Comparison of ENCODE assay signal across 8 cellular contexts in the genomic region with DNA sequence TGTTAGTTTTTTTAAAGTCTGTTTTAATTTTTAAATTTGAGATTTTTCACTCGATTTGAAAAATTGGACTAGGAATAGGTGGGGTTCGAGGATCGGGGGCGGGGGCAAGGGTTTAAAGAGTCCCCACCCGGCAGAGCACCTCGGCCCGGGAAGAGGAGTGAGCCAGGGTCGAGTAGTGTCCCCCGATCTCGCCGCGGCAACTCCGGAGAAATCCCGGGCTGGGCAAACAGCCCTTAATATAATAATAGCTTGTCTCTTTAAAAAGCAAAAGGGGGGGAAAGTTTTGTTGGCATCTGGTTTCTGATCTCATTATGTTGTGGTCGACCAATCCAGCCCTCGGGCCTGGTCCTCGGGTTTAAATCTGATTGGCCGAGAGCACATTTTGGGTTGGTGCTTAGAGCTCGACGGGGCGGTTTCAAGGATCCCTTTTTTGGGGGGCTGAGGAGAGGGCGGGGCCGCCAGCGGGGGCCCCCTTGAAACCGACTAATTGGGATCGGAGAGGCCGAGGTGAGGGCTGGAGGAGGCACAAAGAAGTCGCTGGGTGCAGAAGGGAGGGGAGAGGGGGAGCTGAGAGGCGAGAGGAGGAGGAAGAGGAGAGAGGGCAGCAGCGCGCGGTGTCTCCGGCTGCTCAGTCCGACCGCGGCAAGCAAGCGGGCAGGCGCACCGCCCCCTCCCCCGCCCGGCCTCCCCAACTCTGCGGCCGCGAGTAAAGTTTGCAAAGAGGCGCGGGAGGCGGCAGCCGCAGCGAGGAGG. TPM values are rescaled to one million over a fixed set of nuclear protein-coding genes. Genes with fewer than 3 reads are reported as not detected.
A peak's percentile ranks its signal among the peaks of the same experiment; 100 is the strongest.
DNase-seq lines count a peak whose midpoint lies in the region; ATAC-seq, FAIRE-seq and TF ChIP-seq lines count a peak whose summit lies in the region.

A gene (plus strand): TSS at position 631 of the 753 bp plus-strand sequence. CDS start 205 bp downstream, outside the sequence.

- H3K9me3 ChIP-seq in AG04450 (ENCODE audit: control insufficient read depth, insufficient read depth, low read length) (peaks cover 12% of the 10 kb centered on the region; the same call in 1 of the 2 replicates), astrocyte (ENCODE audit: insufficient read depth, low read depth, low read length) (peaks cover 4% of the 10 kb centered on the region), right cardiac atrium (ENCODE audit: control insufficient read depth, low read length) (no peaks in the 10 kb centered on the region)

- intact Hi-C loops in right cardiac atrium (cut with DNase I): loop anchor here in 1 of 4 donors (10.0 kb wide), 1 partner anchor 68 kb away; no protein-coding TSS in a partner anchor

- H4K20me1 ChIP-seq in astrocyte (ENCODE audit: insufficient read depth, low read length): peaks cover 36% of the 10 kb centered on the region

- peaks cover 3% of the 10 kb centered on the region for H3K36me3 ChIP-seq in astrocyte (ENCODE audit: insufficient read depth, low read length)

- H3K27me3 Mint-ChIP-seq in astrocyte (ENCODE audit: low read depth, unreplicated experiment): no peaks in the 10 kb centered on the region
- no peaks in the 10 kb centered on the region for H3K27me3 Mint-ChIP-seq in progenitor cell of endocrine pancreas

- CTCF ChIA-PET in AG04450 (lab: Charles Lee): interaction anchor here (0.6 to 2.6 kb wide), 3 partner anchors 24 to 187 kb away, joined by 3 to 25 read pairs (median 3); no protein-coding TSS in a partner anchor

- TF ChIP-seq CTCF in AG04450 (IDR thresholded peaks at IDR 0.05; ENCODE audit: low read depth, low read length) (no peak), NB4 (IDR thresholded peaks at IDR 0.05; ENCODE audit: low read depth, low read length) (no peak), astrocyte (IDR thresholded peaks at IDR 0.05; ENCODE audit: insufficient read depth, low read depth, low read length) (no peak), progenitor cell of endocrine pancreas (IDR thresholded peaks at IDR 0.05; ENCODE audit: unreplicated experiment) (no peak)

- in situ Hi-C loops in SK-MEL-5 (cut with HindIII; ENCODE audit: low pct_unique_long_range_greater_than_20kb, low sequenced_read_pairs): no loop called here

- H3K27ac Mint-ChIP-seq in astrocyte (ENCODE audit: unreplicated experiment) (peak within 1 kb of the TSS; percentile 100), progenitor cell of endocrine pancreas (peak within 1 kb of the TSS; percentile 100)

- H3K27ac ChIP-seq in AG04450 (ENCODE audit: low read depth, low read length): peak within 1 kb of the TSS; percentile 99
- H3K27ac ChIP-seq in astrocyte (ENCODE audit: low read depth, low read length): peak within 1 kb of the TSS; percentile 96
- peak within 1 kb of the TSS; percentile 54 for H3K27ac ChIP-seq in right cardiac atrium (ENCODE audit: low read length)

- H3K27me3 ChIP-seq in AG04450 (ENCODE audit: control insufficient read depth, insufficient read depth, low read length): no peaks in the 10 kb centered on the region
- H3K27me3 ChIP-seq in astrocyte (ENCODE audit: insufficient read depth, low read length): no peaks in the 10 kb centered on the region
- no peaks in the 10 kb centered on the region for H3K27me3 ChIP-seq in right cardiac atrium (ENCODE audit: control insufficient read depth, insufficient read depth)

- H3K79me2 ChIP-seq in astrocyte (ENCODE audit: insufficient read depth, low read length): peaks cover 45% of the 10 kb centered on the region

- DNase-seq in AG04450 (ENCODE audit: low read depth, low spot score) (peak; percentile 98), NB4 (ENCODE audit: low read depth) (peak; percentile 96), SK-MEL-5 (ENCODE audit: low read depth, low spot score) (peak; percentile 80), astrocyte (ENCODE audit: low read depth) (peak; percentile 97), right cardiac atrium (peak; percentile 88 to 95 (median 92)), progenitor cell of endocrine pancreas (ENCODE audit: low spot score, unreplicated experiment) (peak; percentile 86)

- H3K4me3 ChIP-seq in AG04450 (ENCODE audit: low read depth, low read length) (peak within 1 kb of the TSS; percentile 83), NB4 (ENCODE audit: low read depth, low read length) (peak within 1 kb of the TSS; percentile 70), astrocyte (ENCODE audit: insufficient read depth, low read depth, low read length) (peak within 1 kb of the TSS; percentile 76), right cardiac atrium (ENCODE audit: low read length) (peak within 1 kb of the TSS; percentile 92)

- ATAC-seq in right cardiac atrium (peak; percentile 94 to 95), GM21737 (IDR thresholded peaks at IDR 0.05; ENCODE audit: unreplicated experiment) (no peak)

- TF ChIP-seq POLR2A in GM19193 (IDR thresholded peaks at IDR 0.05; ENCODE audit: extremely low read depth, insufficient read depth, insufficient read length) (peak; percentile 17), NB4 (IDR thresholded peaks at IDR 0.05; ENCODE audit: extremely low read depth, insufficient read length) (no peak)

- peaks cover 20% of the 10 kb centered on the region for H3K36me3 Mint-ChIP-seq in astrocyte (ENCODE audit: low read depth, unreplicated experiment)
- H3K36me3 Mint-ChIP-seq in progenitor cell of endocrine pancreas (ENCODE audit: insufficient read depth): peaks cover 10% of the 10 kb centered on the region

- H3K4me2 ChIP-seq in astrocyte (ENCODE audit: low read length): peak within 1 kb of the TSS; percentile 97

- peaks cover 2% of the 10 kb centered on the region for H3K9me3 Mint-ChIP-seq in astrocyte (ENCODE audit: unreplicated experiment)
- H3K9me3 Mint-ChIP-seq in progenitor cell of endocrine pancreas (ENCODE audit: low read depth): no peaks in the 10 kb centered on the region

- H2AFZ ChIP-seq in astrocyte (ENCODE audit: low read depth, low read length): peak within 1 kb of the TSS; percentile 70

- H3K4me3 Mint-ChIP-seq in astrocyte (ENCODE audit: unreplicated experiment): peak within 1 kb of the TSS; percentile 94
- peak within 1 kb of the TSS; percentile 93 for H3K4me3 Mint-ChIP-seq in progenitor cell of endocrine pancreas (ENCODE audit: low read depth)

- FAIRE-seq in astrocyte (lab: Jason Lieb, UNC): peak; percentile 56

- H3K4me1 Mint-ChIP-seq in astrocyte (ENCODE audit: low read depth, unreplicated experiment): peaks cover 28% of the 10 kb centered on the region
- H3K4me1 Mint-ChIP-seq in progenitor cell of endocrine pancreas (ENCODE audit: low read depth): peaks cover 53% of the 10 kb centered on the region

- POLR2A ChIA-PET in AG04450 (lab: Yijun Ruan, JAX): interaction anchor here (0.5 to 4.8 kb wide), 15 partner anchors 9 to 373 kb away, joined by 3 to 143 read pairs (median 5); a partner anchor contains a TSS

- H3K9ac ChIP-seq in astrocyte (ENCODE audit: low read length): peak within 1 kb of the TSS; percentile 93

- under 1% methylated on average over 49 of the region's 49 CpGs for whole genome bisulfite sequencing in right cardiac atrium

- H3K4me1 ChIP-seq in astrocyte (ENCODE audit: insufficient read depth, low read length) (peaks cover 30% of the 10 kb centered on the region), right cardiac atrium (ENCODE audit: control insufficient read depth, insufficient read depth, low read length) (no peaks in the 10 kb centered on the region)

RNA-seq across cellular contexts. Expression of the gene that starts here (rescaled TPM):
- polyA plus RNA-seq in AG04450 (2011; rRNA removed) (49.4 and 73.4 TPM in 2 replicates), right cardiac atrium (2.4 TPM)
- polyA minus RNA-seq in AG04450 (2011; rRNA and poly(A)+ RNA removed): 78.2 and 94.9 TPM in 2 replicates
- total RNA-seq in SK-MEL-5 (2014; rRNA removed; shearing (Covaris generic)): 0.55 TPM in 1 of 2 replicates, not detected in the other
- 1.7 and 2.3 TPM in 2 replicates for polyA plus RNA-seq in SK-MEL-5 (2015; cell fraction: cytosol; rRNA removed)
- 0.44 and 3.6 TPM in 2 replicates for polyA plus RNA-seq in SK-MEL-5 (2015; cell fraction: nucleus; rRNA removed)
- total RNA-seq in astrocyte (95.7 and 97.6 TPM in 2 replicates), right cardiac atrium (10 to 100 TPM in 1 of 4 donors, 1 to 10 TPM in 3; 4.7 to 12.3 (median 7.9) TPM), progenitor cell of endocrine pancreas (73.6 and 89.7 TPM in 2 replicates)

Comparison
In these comparisons a context has a peak if more than half of its experiments do, and no peak if none do; other contexts are left out.
1. RNA of the gene that starts here (polyA plus RNA-seq): 49.4 to 73.4 TPM in AG04450; 2.4 TPM in right cardiac atrium (single experiment); every median in the first group is over 10 times any median in the second.
2. Peak in every context shown above with its lines, with median percentiles within 50 percentile points of each other: DNase-seq, H3K27ac ChIP-seq and H3K4me3 ChIP-seq.